19 cellular contexts compared by ENCODE assay signal in genomic region chr19:40954573-40954972, GRCh38. TPM values are rescaled to one million over a fixed set of nuclear protein-coding genes. Genes with fewer than 3 reads are reported as not detected.
A peak's percentile ranks its signal among the peaks of the same experiment; 100 is the strongest.
DNase-seq lines count a peak whose midpoint lies in the region; ATAC-seq and TF ChIP-seq lines count a peak whose summit lies in the region.
"Had no signal": no experiment of that assay in that cellular context is flagged by ENCODE, and none has a peak within 500 bp of the region (broad histone marks: within the 10 kb centered on the region; RNA-seq: fewer than 3 reads in every experiment).

No MANE protein-coding gene starts in this region.

- POLR2A ChIA-PET in activated CD4-positive, alpha-beta T cell treated with anti-CD3 and anti-CD28 coated beads for 36 hours (lab: Charles Lee): no interaction called here

- peaks cover 12% of the 10 kb centered on the region for H3K36me3 Mint-ChIP-seq in activated CD4-positive, alpha-beta T cell treated with anti-CD3 and anti-CD28 coated beads for 36 hours (ENCODE audit: low read depth)

- no peak overlapping the region for H3K4me3 ChIP-seq in fibroblast of pulmonary artery (replicated peaks; ENCODE audit: low read depth, low read length)
- H3K4me3 ChIP-seq: GM12878 had no signal

- TF ChIP-seq CTCF in fibroblast of pulmonary artery (IDR thresholded peaks at IDR 0.05; ENCODE audit: low read length, missing control alignments): no peak

- intact Hi-C loops in activated CD4-positive, alpha-beta T cell treated with anti-CD3 and anti-CD28 coated beads for 36 hours (cut with DNase I, micrococcal nuclease): no loop called here

- no peak overlapping the region for H3K27ac Mint-ChIP-seq in activated CD4-positive, alpha-beta T cell treated with anti-CD3 and anti-CD28 coated beads for 36 hours
- H3K27ac Mint-ChIP-seq: CD4-positive, alpha-beta T cell had no signal

- no peak overlapping the region for H3K4me3 Mint-ChIP-seq in activated CD4-positive, alpha-beta T cell treated with anti-CD3 and anti-CD28 coated beads for 36 hours
- H3K4me3 Mint-ChIP-seq: CD4-positive, alpha-beta T cell had no signal

- no peak for ATAC-seq in activated CD4-positive, alpha-beta T cell treated with anti-CD3 and anti-CD28 coated beads for 36 hours
- ATAC-seq in GM21390 (IDR thresholded peaks at IDR 0.05; ENCODE audit: unreplicated experiment) (no peak), GM21723 (IDR thresholded peaks at IDR 0.05; ENCODE audit: unreplicated experiment) (no peak)
- ATAC-seq: GM12878 had no signal

- peak; percentile 7 for DNase-seq in activated CD4-positive, alpha-beta T cell treated with anti-CD3 and anti-CD28 coated beads for 36 hours
- no peak for DNase-seq in activated CD4-positive, alpha-beta T cell treated with anti-CD3 and anti-CD28 coated beads for 48 hours
- DNase-seq in astrocyte of the hippocampus (ENCODE audit: low read depth, low spot score): peak; percentile 2
- peak; percentile 7 for DNase-seq in fibroblast of pulmonary artery (ENCODE audit: low read depth)
- no peak for DNase-seq in activated effector memory CD4-positive, alpha-beta T cell treated with anti-CD3 and anti-CD28 coated beads, Interleukin-2, amount 50 U/mL, for 16 hours
- no peak for DNase-seq in NCI-H69 (lab: John Stamatoyannopoulos, UW)
- DNase-seq: BE2C; CD4-positive, alpha-beta T cell; DMS79 treated with DMSO at 0.1 percent for 48 hours; GOT3; MM.1S; NCI-H187; NCI-H345; NCI-H526; RPMI8226; SIG-M5 had no signal

- H3K9me3 Mint-ChIP-seq in activated CD4-positive, alpha-beta T cell treated with anti-CD3 and anti-CD28 coated beads for 36 hours (ENCODE audit: low read depth): peaks cover 43% of the 10 kb centered on the region

- no peaks in the 10 kb centered on the region for H3K4me1 Mint-ChIP-seq in activated CD4-positive, alpha-beta T cell treated with anti-CD3 and anti-CD28 coated beads for 36 hours

- CTCF ChIA-PET in activated CD4-positive, alpha-beta T cell treated with anti-CD3 and anti-CD28 coated beads for 36 hours (lab: Charles Lee): no interaction called here

- no peaks in the 10 kb centered on the region for H3K27me3 Mint-ChIP-seq in activated CD4-positive, alpha-beta T cell treated with anti-CD3 and anti-CD28 coated beads for 36 hours

RNA-seq across cellular contexts. Expression of gene CYP2B6, which starts 36.5 kb away (rescaled TPM):
- total RNA-seq in activated CD4-positive, alpha-beta T cell treated with anti-CD3 and anti-CD28 coated beads for 36 hours: not detected
- total RNA-seq: CD4-positive, alpha-beta T cell had no signal

Comparison
In these comparisons a context has a peak if more than half of its experiments do, and no peak if none do; other contexts are left out.
1. DNase-seq: peak in activated CD4-positive, alpha-beta T cell treated with anti-CD3 and anti-CD28 coated beads for 36 hours (single experiment), astrocyte of the hippocampus (single experiment) and fibroblast of pulmonary artery (single experiment); none in activated CD4-positive, alpha-beta T cell treated with anti-CD3 and anti-CD28 coated beads for 48 hours (single experiment), activated effector memory CD4-positive, alpha-beta T cell treated with anti-CD3 and anti-CD28 coated beads, Interleukin-2, amount 50 U/mL, for 16 hours (single experiment) and NCI-H69 (single experiment).